28 cellular contexts compared by ENCODE assay signal in genomic region chr22:24323695-24324094, GRCh38.
A peak's percentile ranks its signal among the peaks of the same experiment; 100 is the strongest.
DNase-seq lines count a peak whose midpoint lies in the region; ATAC-seq, FAIRE-seq and TF ChIP-seq lines count a peak whose summit lies in the region.
"Had no signal": no experiment of that assay in that cellular context is flagged by ENCODE, and none has a peak within 500 bp of the region (broad histone marks: within the 10 kb centered on the region; RNA-seq: fewer than 3 reads in every experiment).

No MANE protein-coding gene starts in this region.

- no peaks in the 10 kb centered on the region for H3K9me3 ChIP-seq in HEK293 (ENCODE audit: control insufficient read depth, insufficient read depth, low read depth, low read length)
- H3K9me3 ChIP-seq: sigmoid colon had no signal

- ATAC-seq in HG03045 (IDR thresholded peaks at IDR 0.05; ENCODE audit: unreplicated experiment) = no peak
- ATAC-seq: GM23338; K562; Panc1; stimulated activated memory B cell treated with anti-CD40 and anti-IgM and Interleukin-4, amounts not matched to agents 10 μg/mL and 1 μg/mL and 100 μg/mL, for 72 hours had no signal

- TF ChIP-seq CTCF in HEK293 (tag by site-specific recombination; IDR thresholded peaks at IDR 0.05) = no peak
- no peak for TF ChIP-seq CTCF in fibroblast of mammary gland (conservative IDR thresholded peaks at IDR 0.05; ENCODE audit: control insufficient read depth, insufficient read depth, low read depth, low read length)

- peaks cover 36 to 82% of the 10 kb centered on the region in 2 experiments for H3K36me3 ChIP-seq in HEK293 (ENCODE audit: control insufficient read depth in 2 of 2, insufficient read depth in 1 of 2, low read length in 2 of 2)

- CTCF ChIA-PET in HEK293 (lab: Yijun Ruan, JAX) = interaction anchor here (0.7 to 2.1 kb wide), 6 partner anchors 10 to 206 kb away, joined by 3 to 8 read pairs (median 4); no protein-coding TSS in a partner anchor

- H3K4me3 ChIP-seq in HEK293 (ENCODE audit: low read depth, low read length) (no peak overlapping the region), fibroblast of mammary gland (ENCODE audit: control insufficient read depth, low read depth, low read length) (no peak overlapping the region)
- H3K4me3 ChIP-seq: GM23338, K562, sigmoid colon had no signal

- DNase-seq in activated naive CD4-positive, alpha-beta T cell (lab: John Stamatoyannopoulos, UW) = no peak
- DNase-seq in fibroblast of mammary gland (ENCODE audit: low read depth) (peak; percentile 37), inferior parietal cortex (ENCODE audit: extremely low spot score) (no peak), HTR-8/SVneo (ENCODE audit: insufficient read length, low spot score) (no peak)
- DNase-seq: activated CD4-positive, alpha-beta T cell treated with anti-CD3 and anti-CD28 coated beads for 48 hours; activated gamma-delta T cell; anterior cingulate cortex; CD8-positive, alpha-beta memory T cell; effector CD4-positive, alpha-beta T cell; erythroblast; head of caudate nucleus; NCI-H1105; NCI-H1930; NCI-H526 treated with DMSO at 0.1 percent for 48 hours; SHP77; sigmoid colon; stimulated activated CD4-positive, alpha-beta T cell treated with anti-CD3 and anti-CD28 coated beads, Interleukin-4, amount 100 ng/mL, for 4 hours; substantia nigra had no signal

- H3K36me3 Mint-ChIP-seq in activated naive CD4-positive, alpha-beta T cell treated with anti-CD3 and anti-CD28 coated beads, Interleukin-2, amount 50 U/mL, for 24 hours = peaks cover 12% of the 10 kb centered on the region

- peaks cover 3% of the 10 kb centered on the region; the same call in 1 of the 2 replicates for H3K4me1 ChIP-seq in HEK293 (ENCODE audit: control insufficient read depth, insufficient read depth, low read length)

- no peak overlapping the region for H3K4me3 Mint-ChIP-seq in activated naive CD4-positive, alpha-beta T cell treated with anti-CD3 and anti-CD28 coated beads, Interleukin-2, amount 50 U/mL, for 24 hours
- H3K4me3 Mint-ChIP-seq: GM23338; neural crest cell; stimulated activated memory B cell treated with anti-CD40 and anti-IgM and Interleukin-4, amounts not matched to agents 10 μg/mL and 1 μg/mL and 100 μg/mL, for 72 hours; type B pancreatic cell had no signal

- POLR2A ChIA-PET in HEK293 (lab: Yijun Ruan, JAX) = interaction anchor here (0.6 kb wide), 1 partner anchor 35 kb away, joined by 3 read pairs; no protein-coding TSS in a partner anchor

- H3K27ac Mint-ChIP-seq in activated naive CD4-positive, alpha-beta T cell treated with anti-CD3 and anti-CD28 coated beads, Interleukin-2, amount 50 U/mL, for 24 hours = peak overlapping the region; percentile 77
- H3K27ac Mint-ChIP-seq: GM23338; stimulated activated memory B cell treated with anti-CD40 and anti-IgM and Interleukin-4, amounts not matched to agents 10 μg/mL and 1 μg/mL and 100 μg/mL, for 72 hours; type B pancreatic cell had no signal

- no peaks in the 10 kb centered on the region for H3K9me3 Mint-ChIP-seq in activated naive CD4-positive, alpha-beta T cell treated with anti-CD3 and anti-CD28 coated beads, Interleukin-2, amount 50 U/mL, for 24 hours
- H3K9me3 Mint-ChIP-seq: CD8-positive, alpha-beta memory T cell; neural crest cell; stimulated activated memory B cell treated with anti-CD40 and anti-IgM and Interleukin-4, amounts not matched to agents 10 μg/mL and 1 μg/mL and 100 μg/mL, for 72 hours; type B pancreatic cell had no signal

- H3K27ac ChIP-seq in HEK293 (ENCODE audit: extremely low read depth, low read depth, low read length) = no peak overlapping the region
- H3K27ac ChIP-seq: sigmoid colon had no signal

- H3K4me1 Mint-ChIP-seq in activated naive CD4-positive, alpha-beta T cell treated with anti-CD3 and anti-CD28 coated beads, Interleukin-2, amount 50 U/mL, for 24 hours = peaks cover 26% of the 10 kb centered on the region
- H3K4me1 Mint-ChIP-seq: neural crest cell; stimulated activated memory B cell treated with anti-CD40 and anti-IgM and Interleukin-4, amounts not matched to agents 10 μg/mL and 1 μg/mL and 100 μg/mL, for 72 hours had no signal

- no peak for FAIRE-seq in HTR-8/SVneo (lab: Jason Lieb, UNC)
- FAIRE-seq: colon, K562 had no signal

- H3K27me3 Mint-ChIP-seq in activated naive CD4-positive, alpha-beta T cell treated with anti-CD3 and anti-CD28 coated beads, Interleukin-2, amount 50 U/mL, for 24 hours = no peaks in the 10 kb centered on the region
- H3K27me3 Mint-ChIP-seq: CD8-positive, alpha-beta memory T cell; stimulated activated memory B cell treated with anti-CD40 and anti-IgM and Interleukin-4, amounts not matched to agents 10 μg/mL and 1 μg/mL and 100 μg/mL, for 72 hours; type B pancreatic cell had no signal

TF ChIP-seq in HEK293, 187 proteins besides CTCF, POLR2A, EP300 and RAD21:
- no peak for TF ChIP-seq KLF8 (tag by site-specific recombination; IDR thresholded peaks at IDR 0.05)
- TF ChIP-seq ATF2 (tag by site-specific recombination; IDR thresholded peaks at IDR 0.05; ENCODE audit: low read depth) = peak; percentile 80
TF ChIP-seq in HEK293: peak in this region for 1.
